Comparison of ENCODE assay signal across 24 cellular contexts in genomic region chr21:45944601-45945000, GRCh38.
"Had no signal": no experiment of that assay in that cellular context is flagged by ENCODE, and none has a peak within 500 bp of the region (broad histone marks: within the 10 kb centered on the region; RNA-seq: fewer than 3 reads in every experiment).

No MANE protein-coding gene starts in this region.

- H3K4me1 ChIP-seq: foreskin keratinocyte, gastrocnemius medialis had no signal

- DNase-seq: activated CD4-positive, alpha-beta memory T cell treated with anti-CD3 and anti-CD28 coated beads for 36 hours; activated CD4-positive, alpha-beta T cell treated with anti-CD3 and anti-CD28 coated beads for 36 hours; activated CD4-positive, alpha-beta T cell treated with anti-CD3 and anti-CD28 coated beads, Interleukin-2, amount 10 ng/mL, durations not matched to agents 24 days and 14 days; activated CD4-positive, CD25-positive, alpha-beta regulatory T cell; activated CD4-positive, CD25-positive, alpha-beta regulatory T cell treated with anti-CD3 and anti-CD28 coated beads, Interleukin-2, amount 50 U/mL, for 72 hours; activated CD8-positive, alpha-beta T cell treated with anti-CD3 and anti-CD28 coated beads, Interleukin-2, amount 10 ng/mL, durations not matched to agents 7 days and 5 days; activated effector memory CD4-positive, alpha-beta T cell treated with Interleukin-2 at 50 U/mL for 16 hours; activated gamma-delta T cell treated with Interleukin-2 at 50 U/mL for 16 hours; activated naive CD4-positive, alpha-beta T cell treated with anti-CD3 and anti-CD28 coated beads, Interleukin-2, amount 50 U/mL, for 16 hours; activated naive CD4-positive, alpha-beta T cell treated with Interleukin-2 at 50 U/mL for 16 hours; activated T-cell treated with anti-CD3 and anti-CD28 coated beads, Interleukin-2, amount 50 U/mL, for 4 hours; amniotic stem cell; anterior cingulate cortex; brain microvascular endothelial cell; dorsolateral prefrontal cortex; effector CD4-positive, alpha-beta T cell; effector memory CD8-positive, alpha-beta T cell; erythroblast; foreskin keratinocyte; gastrocnemius medialis; glutamatergic neuron had no signal

- H3K36me3 ChIP-seq: brain microvascular endothelial cell, gastrocnemius medialis had no signal

- ATAC-seq: activated CD8-positive, alpha-beta T cell treated with anti-CD3 and anti-CD28 coated beads, Interleukin-2, amount 10 ng/mL, durations not matched to agents 7 days and 5 days; activated T-cell treated with anti-CD3 and anti-CD28 coated beads, Interleukin-2, amount 50 U/mL, for 4 hours; activated T-helper 17 cell treated with anti-CD3 and anti-CD28 coated beads, Interleukin-2, amount 50 U/mL, for 72 hours; effector memory CD8-positive, alpha-beta T cell; foreskin keratinocyte; gastrocnemius medialis had no signal

- H3K27ac ChIP-seq: brain microvascular endothelial cell, coronary artery, dorsolateral prefrontal cortex, esophagus muscularis mucosa, foreskin keratinocyte, gastrocnemius medialis had no signal

- H3K4me3 ChIP-seq: coronary artery, dorsolateral prefrontal cortex, esophagus muscularis mucosa, gastrocnemius medialis had no signal

- H3K9me3 ChIP-seq: esophagus muscularis mucosa, gastrocnemius medialis had no signal

- H3K27me3 ChIP-seq: brain microvascular endothelial cell, esophagus muscularis mucosa had no signal
